ENCODE assay signal across 27 cellular contexts in genomic region chr18:57296336-57296735, GRCh38.
"Had no signal": no experiment of that assay in that cellular context is flagged by ENCODE, and none has a peak within 500 bp of the region (broad histone marks: within the 10 kb centered on the region; RNA-seq: fewer than 3 reads in every experiment).

No MANE protein-coding gene starts in this region.

- H3K4me3 Mint-ChIP-seq: natural killer cell; nephron; neural progenitor cell; stimulated activated effector memory CD8-positive, alpha-beta T cell treated with anti-CD3 and anti-CD28 coated beads, Interleukin-12 subunit alpha, Interleukin-12 subunit beta, amount 100 ng/mL, for 72 hours; stimulated activated naive CD8-positive, alpha-beta T cell treated with anti-CD3 and anti-CD28 coated beads, Interleukin-15, amount 100 ng/mL, for 72 hours had no signal

- H3K9me3 Mint-ChIP-seq: natural killer cell; nephron; neural progenitor cell; stimulated activated effector memory CD8-positive, alpha-beta T cell treated with anti-CD3 and anti-CD28 coated beads, Interleukin-12 subunit alpha, Interleukin-12 subunit beta, amount 100 ng/mL, for 72 hours; stimulated activated naive CD8-positive, alpha-beta T cell treated with anti-CD3 and anti-CD28 coated beads, Interleukin-15, amount 100 ng/mL, for 72 hours had no signal

- H3K4me1 Mint-ChIP-seq: natural killer cell; nephron; stimulated activated effector memory CD8-positive, alpha-beta T cell treated with anti-CD3 and anti-CD28 coated beads, Interleukin-12 subunit alpha, Interleukin-12 subunit beta, amount 100 ng/mL, for 72 hours; stimulated activated naive CD8-positive, alpha-beta T cell treated with anti-CD3 and anti-CD28 coated beads, Interleukin-15, amount 100 ng/mL, for 72 hours had no signal

- ATAC-seq: natural killer cell; psoas muscle; right cardiac atrium; right lobe of liver; stimulated activated effector memory CD8-positive, alpha-beta T cell treated with anti-CD3 and anti-CD28 coated beads, Interleukin-12 subunit alpha, Interleukin-12 subunit beta, amount 100 ng/mL, for 72 hours; stimulated activated naive CD8-positive, alpha-beta T cell treated with anti-CD3 and anti-CD28 coated beads, Interleukin-15, amount 100 ng/mL, for 72 hours; stimulated activated naive CD8-positive, alpha-beta T cell treated with anti-CD3 and anti-CD28 coated beads, Interleukin-15, Interleukin-2, amounts not matched to agents 100 U/mL and 50 U/mL, for 24 hours had no signal

- H3K36me3 Mint-ChIP-seq: natural killer cell; neural progenitor cell; stimulated activated effector memory CD8-positive, alpha-beta T cell treated with anti-CD3 and anti-CD28 coated beads, Interleukin-12 subunit alpha, Interleukin-12 subunit beta, amount 100 ng/mL, for 72 hours had no signal

- H3K27ac ChIP-seq: neural progenitor cell, ovary, parathyroid adenoma, psoas muscle, right lobe of liver, sigmoid colon, thoracic aorta, thyroid gland, tibial nerve, upper lobe of left lung, vagina had no signal

- H3K27ac Mint-ChIP-seq: natural killer cell; nephron; neural progenitor cell; progenitor cell of endocrine pancreas; stimulated activated effector memory CD8-positive, alpha-beta T cell treated with anti-CD3 and anti-CD28 coated beads, Interleukin-12 subunit alpha, Interleukin-12 subunit beta, amount 100 ng/mL, for 72 hours had no signal

- DNase-seq: natural killer cell; occipital lobe; ovary; posterior cingulate gyrus; psoas muscle; right cardiac atrium; right lobe of liver; sigmoid colon; small intestine; stimulated activated CD4-positive, alpha-beta T cell treated with anti-CD3 and anti-CD28 coated beads, Interleukin-15, amount 100 ng/mL, for 24 hours; stimulated activated CD4-positive, alpha-beta T cell treated with anti-CD3 and anti-CD28 coated beads, Interleukin-2, amount 100 ng/mL, for 24 hours; stimulated activated CD4-positive, alpha-beta T cell treated with anti-CD3 and anti-CD28 coated beads, Interleukin-2, amount 100 ng/mL, for 48 hours; stimulated activated CD4-positive, alpha-beta T cell treated with anti-CD3 and anti-CD28 coated beads, Interleukin-4, amount 100 ng/mL, for 24 hours; stimulated activated naive CD4-positive, alpha-beta T cell; stimulated activated naive CD8-positive, alpha-beta T cell treated with anti-CD3 and anti-CD28 coated beads, Interleukin-15, amount 100 ng/mL, for 72 hours; stimulated activated naive CD8-positive, alpha-beta T cell treated with anti-CD3 and anti-CD28 coated beads, Interleukin-15, Interleukin-2, amounts not matched to agents 100 U/mL and 50 U/mL, for 24 hours; thyroid gland; trophoblast cell; upper lobe of left lung had no signal
